20 cellular contexts compared by ENCODE assay signal in genomic region chr2:225865468-225865867, GRCh38.
DNase-seq lines count a peak whose midpoint lies in the region; ATAC-seq lines count a peak whose summit lies in the region.
"Had no signal": no experiment of that assay in that cellular context is flagged by ENCODE, and none has a peak within 500 bp of the region (broad histone marks: within the 10 kb centered on the region; RNA-seq: fewer than 3 reads in every experiment).

No MANE protein-coding gene starts in this region.

- H3K27me3 ChIP-seq in GM23248 (replicated peaks; ENCODE audit: insufficient read depth) = no peaks in the 10 kb centered on the region
- H3K27me3 ChIP-seq: BE2C had no signal

- H3K4me1 ChIP-seq in GM23248 (ENCODE audit: insufficient read depth) = no peaks in the 10 kb centered on the region
- H3K4me1 ChIP-seq: BE2C had no signal

- DNase-seq in GM23248 (peak; percentile 25), RPMI7951 (ENCODE audit: low read depth) (peak; percentile 30), fibroblast of gingiva (ENCODE audit: low read depth) (peak; percentile 54), renal cortical epithelial cell (ENCODE audit: low read depth) (peak; percentile 43), pons (ENCODE audit: low spot score) (no peak)
- DNase-seq in effector CD8-positive, alpha-beta T cell (lab: John Stamatoyannopoulos, UW) = no peak
- no peak for DNase-seq in stimulated activated CD4-positive, alpha-beta T cell treated with anti-CD3 and anti-CD28 coated beads, Interleukin-4, amount 100 ng/mL, for 24 hours
- DNase-seq: BE2C; CD4-positive, alpha-beta T cell; NCI-H1417 treated with DMSO at 0.1 percent for 48 hours; NCI-H2029; NCI-H2171 treated with DMSO at 0.1 percent for 48 hours; NCI-H510A; NCI-H774 had no signal

- H3F3A ChIP-seq in GM23248 (ENCODE audit: insufficient read depth) = no peaks in the 10 kb centered on the region

- no peak overlapping the region for H2AFZ ChIP-seq in GM23248

- H3K9me3 ChIP-seq in GM23248 (ENCODE audit: low read depth) = no peaks in the 10 kb centered on the region
- H3K9me3 ChIP-seq: BE2C had no signal

- no peak overlapping the region for H3K4me2 ChIP-seq in GM23248 (ENCODE audit: unreplicated experiment)

- no peaks in the 10 kb centered on the region for H4K20me1 ChIP-seq in GM23248 (ENCODE audit: insufficient read depth)

- in situ Hi-C loops in GM23248 (cut with MboI) = no loop called here

- H3K4me3 ChIP-seq in GM23248 = no peak overlapping the region
- H3K4me3 ChIP-seq: K562 had no signal

- ATAC-seq in GM18868 (IDR thresholded peaks at IDR 0.05; ENCODE audit: unreplicated experiment) = no peak
- ATAC-seq: HCT116, K562, Panc1, Right ventricle myocardium inferior, SK-N-SH treated with all-trans-retinoic acid at 6 μM for 48 hours had no signal

- no peak overlapping the region for H3K27ac ChIP-seq in GM23248

- H3K36me3 ChIP-seq in GM23248 (ENCODE audit: low read depth) = no peaks in the 10 kb centered on the region
- H3K36me3 ChIP-seq: BE2C had no signal

- H3K9me2 ChIP-seq in GM23248 (ENCODE audit: insufficient read depth) = peaks cover 6% of the 10 kb centered on the region; the same call in 1 of the 2 replicates

- H3K79me2 ChIP-seq in GM23248 (ENCODE audit: insufficient read depth) = no peaks in the 10 kb centered on the region

- H3K9ac ChIP-seq in GM23248 = no peak overlapping the region

Comparison
In these comparisons a context has a peak if more than half of its experiments do, and no peak if none do; other contexts are left out.
1. DNase-seq: peak in GM23248 (single experiment), RPMI7951 (single experiment), fibroblast of gingiva (single experiment) and renal cortical epithelial cell (single experiment); none in effector CD8-positive, alpha-beta T cell (single experiment), pons (single experiment) and stimulated activated CD4-positive, alpha-beta T cell treated with anti-CD3 and anti-CD28 coated beads, Interleukin-4, amount 100 ng/mL, for 24 hours (single experiment).